2 cellular contexts compared by ENCODE assay signal in genomic region chr10:16976803-16977202, GRCh38.
TF ChIP-seq lines count a peak whose summit lies in the region.

No MANE protein-coding gene starts in this region.

TF ChIP-seq in A549, 52 proteins besides CTCF, POLR2A, EP300 and RAD21 (continued from another document):
- TF ChIP-seq JUNB (IDR thresholded peaks at IDR 0.05) = no peak
- TF ChIP-seq MAX (IDR thresholded peaks at IDR 0.05) = no peak
- no peak for TF ChIP-seq RNF2 (IDR thresholded peaks at IDR 0.05; ENCODE audit: borderline replicate concordance, low read depth)
- TF ChIP-seq CHD4 (IDR thresholded peaks at IDR 0.05; ENCODE audit: borderline replicate concordance) = no peak
- no peak for TF ChIP-seq EHF (CRISPR knock-in tag; IDR thresholded peaks at IDR 0.05)
- TF ChIP-seq HOXA7 (CRISPR knock-in tag; IDR thresholded peaks at IDR 0.05) = no peak
- no peak for TF ChIP-seq POLR2AphosphoS2 (conservative IDR thresholded peaks at IDR 0.05; ENCODE audit: low read length)
- no peak for TF ChIP-seq HDAC2 (IDR thresholded peaks at IDR 0.05)
- no peak for TF ChIP-seq BCL3 (IDR thresholded peaks at IDR 0.05)
- no peak for TF ChIP-seq PBX3 (IDR thresholded peaks at IDR 0.05)
- no peak for TF ChIP-seq HEYL (CRISPR knock-in tag; IDR thresholded peaks at IDR 0.05)
- TF ChIP-seq CEBPB (IDR thresholded peaks at IDR 0.05) = no peak
- TF ChIP-seq KDM5A (IDR thresholded peaks at IDR 0.05) = no peak

TF ChIP-seq in IMR-90, 13 proteins besides CTCF, POLR2A, EP300 and RAD21:
- no peak for TF ChIP-seq CHD1 (IDR thresholded peaks at IDR 0.05; ENCODE audit: low read depth, low read length)
- TF ChIP-seq RFX5 (IDR thresholded peaks at IDR 0.05; ENCODE audit: low read depth, low read length) = no peak
